ENCODE assay signal across 30 cellular contexts in the genomic region with DNA sequence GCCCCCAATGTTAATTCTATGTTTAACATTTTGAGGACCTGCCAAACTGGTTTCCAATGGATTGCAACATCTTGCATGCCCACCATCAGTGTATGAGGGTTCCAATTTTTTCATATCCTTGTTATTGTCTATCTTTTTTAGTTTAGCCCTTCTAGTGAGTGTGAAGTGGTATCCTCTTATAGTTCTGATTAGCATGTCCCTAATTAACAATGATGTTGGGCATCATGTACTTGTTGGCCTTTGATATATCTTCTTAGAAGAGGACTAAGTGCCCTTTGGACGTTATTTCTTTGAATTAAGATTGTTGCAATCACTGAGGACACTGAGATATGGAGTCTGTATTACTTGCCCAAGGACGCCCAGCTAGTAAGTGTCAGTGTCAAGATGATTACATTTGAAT.
"Had no signal": no experiment of that assay in that cellular context is flagged by ENCODE, and none has a peak within 500 bp of the region (broad histone marks: within the 10 kb centered on the region; RNA-seq: fewer than 3 reads in every experiment).

No MANE protein-coding gene starts in this region.

- H3K9me3 ChIP-seq: MG63, SJCRH30 had no signal

- H3K27ac ChIP-seq: RWPE1, SJCRH30, SK-N-MC, WERI-Rb-1 had no signal

- DNase-seq: activated CD4-positive, alpha-beta T cell treated with anti-CD3 and anti-CD28 coated beads, Interleukin-2, amount 10 ng/mL, durations not matched to agents 24 days and 14 days; activated CD4-positive, alpha-beta T cell treated with anti-CD3 and anti-CD28 coated beads, Interleukin-2, amount 50 U/mL, for 4 hours; activated CD4-positive, CD25-positive, alpha-beta regulatory T cell; activated CD8-positive, alpha-beta T cell treated with anti-CD3 and anti-CD28 coated beads for 36 hours; activated effector memory CD4-positive, alpha-beta T cell treated with anti-CD3 and anti-CD28 coated beads, Interleukin-2, amount 50 U/mL, for 16 hours; activated naive CD4-positive, alpha-beta T cell; activated naive CD8-positive, alpha-beta T cell treated with anti-CD3 and anti-CD28 coated beads, Interleukin-2, amount 10 ng/mL, durations not matched to agents 7 days and 5 days; activated T-cell treated with anti-CD3 and anti-CD28 coated beads, Interleukin-2, amount 50 U/mL, for 1 hour; activated T-cell treated with anti-CD3 and anti-CD28 coated beads, Interleukin-2, amount 50 U/mL, for 72 hours; amygdala; central memory CD4-positive, alpha-beta T cell; Kasumi-1; KG1; MG63; NCI-H1048; NCI-H1105 treated with DMSO at 0.1 percent for 48 hours; NCI-H1436; NCI-H1694 treated with DMSO at 0.1 percent for 48 hours; NCI-H2029; NCI-H345; NCI-H524 treated with DMSO at 0.1 percent for 48 hours; NK-92 treated with Interleukin-12 subunit alpha and Interleukin-12 subunit beta, amount 100 ng/mL, for 24 hours; PC-3; SHP77; SJCRH30; T1000; WERI-Rb-1 had no signal

- H3K27me3 ChIP-seq: MG63, SJCRH30 had no signal

- ATAC-seq: activated CD8-positive, alpha-beta T cell treated with anti-CD3 and anti-CD28 coated beads for 36 hours; activated T-cell treated with anti-CD3 and anti-CD28 coated beads, Interleukin-2, amount 50 U/mL, for 72 hours; activated T-helper 17 cell treated with anti-CD3 and anti-CD28 coated beads, Interleukin-2, amount 50 U/mL, for 72 hours; PC-3 had no signal

- H3K4me1 ChIP-seq: SJCRH30 had no signal

- H3K36me3 ChIP-seq: SJCRH30, WERI-Rb-1 had no signal

- H3K4me3 ChIP-seq: MG63, SJCRH30, SK-N-MC had no signal
